Comparison of ENCODE assay signal across 28 cellular contexts in genomic region chr13:25859528-25859927, GRCh38.
"Had no signal": no experiment of that assay in that cellular context is flagged by ENCODE, and none has a peak within 500 bp of the region (broad histone marks: within the 10 kb centered on the region; RNA-seq: fewer than 3 reads in every experiment).

No MANE protein-coding gene starts in this region.

- H3K9me3 Mint-ChIP-seq: activated CD4-positive, alpha-beta memory T cell treated with anti-CD3 and anti-CD28 coated beads, Interleukin-2, amount 10 ng/mL, durations not matched to agents 7 days and 5 days; activated CD4-positive, alpha-beta T cell treated with anti-CD3 and anti-CD28 coated beads, Interleukin-2, amount 10 ng/mL, durations not matched to agents 7 days and 5 days; activated naive CD4-positive, alpha-beta T cell treated with anti-CD3 and anti-CD28 coated beads, Interleukin-2, amount 10 ng/mL, durations not matched to agents 7 days and 5 days; activated naive CD4-positive, alpha-beta T cell treated with anti-CD3 and anti-CD28 coated beads, Interleukin-2, amount 50 U/mL, for 72 hours; activated T-cell treated with anti-CD3 and anti-CD28 coated beads, Interleukin-2, amount 50 U/mL, for 24 hours; activated T-cell treated with anti-CD3 and anti-CD28 coated beads, Interleukin-2, amount 50 U/mL, for 72 hours; brain; central memory CD8-positive, alpha-beta T cell; dendritic cell treated with granulocyte-macrophage colony-stimulating factor and Interleukin-4, amounts not matched to agents 40 ng/mL and 50 ng/mL, for 4 days; endodermal cell; WTC11 had no signal

- H3K4me1 Mint-ChIP-seq: activated CD4-positive, alpha-beta memory T cell treated with anti-CD3 and anti-CD28 coated beads, Interleukin-2, amount 10 ng/mL, durations not matched to agents 7 days and 5 days; activated CD4-positive, alpha-beta T cell treated with anti-CD3 and anti-CD28 coated beads, Interleukin-2, amount 10 ng/mL, durations not matched to agents 7 days and 5 days; activated naive CD4-positive, alpha-beta T cell treated with anti-CD3 and anti-CD28 coated beads, Interleukin-2, amount 10 ng/mL, durations not matched to agents 7 days and 5 days; activated naive CD8-positive, alpha-beta T cell treated with anti-CD3 and anti-CD28 coated beads, Interleukin-2, amount 10 ng/mL, durations not matched to agents 7 days and 5 days; central memory CD8-positive, alpha-beta T cell; T-helper 17 cell; WTC11 had no signal

- DNase-seq: activated CD4-positive, alpha-beta memory T cell treated with anti-CD3 and anti-CD28 coated beads, Interleukin-2, amount 10 ng/mL, durations not matched to agents 7 days and 5 days; activated CD4-positive, alpha-beta T cell treated with anti-CD3 and anti-CD28 coated beads for 1 hour; activated CD4-positive, alpha-beta T cell treated with anti-CD3 and anti-CD28 coated beads for 4 hours; activated CD4-positive, alpha-beta T cell treated with anti-CD3 and anti-CD28 coated beads, Interleukin-2, amount 10 ng/mL, durations not matched to agents 7 days and 5 days; activated CD4-positive, alpha-beta T cell treated with anti-CD3 and anti-CD28 coated beads, Interleukin-2, amount 50 U/mL, for 4 hours; activated CD8-positive, alpha-beta memory T cell treated with anti-CD3 and anti-CD28 coated beads, Interleukin-2, amount 50 U/mL, for 48 hours; activated gamma-delta T cell; activated naive CD4-positive, alpha-beta T cell; activated naive CD4-positive, alpha-beta T cell treated with anti-CD3 and anti-CD28 coated beads, Interleukin-2, amount 10 ng/mL, durations not matched to agents 7 days and 5 days; activated naive CD8-positive, alpha-beta T cell treated with anti-CD3 and anti-CD28 coated beads, Interleukin-2, amount 10 ng/mL, durations not matched to agents 7 days and 5 days; activated T-cell treated with anti-CD3 and anti-CD28 coated beads for 4 hours; activated T-cell treated with anti-CD3 and anti-CD28 coated beads, Interleukin-2, amount 50 U/mL, for 24 hours; activated T-cell treated with anti-CD3 and anti-CD28 coated beads, Interleukin-2, amount 50 U/mL, for 72 hours; dorsolateral prefrontal cortex; effector memory CD4-positive, alpha-beta T cell; endodermal cell; esophagus squamous epithelium; head of caudate nucleus; T-helper 1 cell; T-helper 17 cell had no signal

- H3K36me3 ChIP-seq: ascending aorta, esophagus squamous epithelium had no signal

- ATAC-seq: activated naive CD4-positive, alpha-beta T cell treated with anti-CD3 and anti-CD28 coated beads, Interleukin-2, amount 50 U/mL, for 72 hours; activated T-cell treated with anti-CD3 and anti-CD28 coated beads, Interleukin-2, amount 50 U/mL, for 72 hours; T-helper 17 cell; WTC11 had no signal

- H3K27me3 ChIP-seq: ascending aorta, dorsolateral prefrontal cortex, esophagus squamous epithelium had no signal

- H3K9me3 ChIP-seq: ascending aorta, esophagus squamous epithelium had no signal

- H3K27ac ChIP-seq: ascending aorta, coronary artery, dorsolateral prefrontal cortex, esophagus squamous epithelium, VCaP had no signal

- H3K4me3 ChIP-seq: ascending aorta, coronary artery, dorsolateral prefrontal cortex, esophagus squamous epithelium had no signal

- H3K36me3 Mint-ChIP-seq: activated naive CD4-positive, alpha-beta T cell treated with anti-CD3 and anti-CD28 coated beads, Interleukin-2, amount 10 ng/mL, durations not matched to agents 7 days and 5 days; activated naive CD4-positive, alpha-beta T cell treated with anti-CD3 and anti-CD28 coated beads, Interleukin-2, amount 50 U/mL, for 72 hours; activated naive CD8-positive, alpha-beta T cell treated with anti-CD3 and anti-CD28 coated beads, Interleukin-2, amount 10 ng/mL, durations not matched to agents 7 days and 5 days; brain; WTC11 had no signal

- H3K27me3 Mint-ChIP-seq: activated CD4-positive, alpha-beta T cell treated with anti-CD3 and anti-CD28 coated beads, Interleukin-2, amount 10 ng/mL, durations not matched to agents 7 days and 5 days; activated T-cell treated with anti-CD3 and anti-CD28 coated beads, Interleukin-2, amount 50 U/mL, for 24 hours; brain had no signal

- H3K4me1 ChIP-seq: ascending aorta, esophagus squamous epithelium had no signal

- H3K27ac Mint-ChIP-seq: activated CD4-positive, alpha-beta memory T cell treated with anti-CD3 and anti-CD28 coated beads, Interleukin-2, amount 10 ng/mL, durations not matched to agents 7 days and 5 days; activated CD4-positive, alpha-beta T cell treated with anti-CD3 and anti-CD28 coated beads, Interleukin-2, amount 10 ng/mL, durations not matched to agents 7 days and 5 days; activated naive CD4-positive, alpha-beta T cell treated with anti-CD3 and anti-CD28 coated beads, Interleukin-2, amount 10 ng/mL, durations not matched to agents 7 days and 5 days; activated naive CD4-positive, alpha-beta T cell treated with anti-CD3 and anti-CD28 coated beads, Interleukin-2, amount 50 U/mL, for 72 hours; activated naive CD8-positive, alpha-beta T cell treated with anti-CD3 and anti-CD28 coated beads, Interleukin-2, amount 10 ng/mL, durations not matched to agents 7 days and 5 days; activated T-cell treated with anti-CD3 and anti-CD28 coated beads, Interleukin-2, amount 50 U/mL, for 24 hours; activated T-cell treated with anti-CD3 and anti-CD28 coated beads, Interleukin-2, amount 50 U/mL, for 72 hours; brain; dendritic cell treated with granulocyte-macrophage colony-stimulating factor and Interleukin-4, amounts not matched to agents 40 ng/mL and 50 ng/mL, for 4 days; endodermal cell; T-helper 17 cell; WTC11 had no signal

- H3K4me3 Mint-ChIP-seq: activated CD4-positive, alpha-beta memory T cell treated with anti-CD3 and anti-CD28 coated beads, Interleukin-2, amount 10 ng/mL, durations not matched to agents 7 days and 5 days; activated CD4-positive, alpha-beta T cell treated with anti-CD3 and anti-CD28 coated beads, Interleukin-2, amount 10 ng/mL, durations not matched to agents 7 days and 5 days; activated naive CD4-positive, alpha-beta T cell treated with anti-CD3 and anti-CD28 coated beads, Interleukin-2, amount 10 ng/mL, durations not matched to agents 7 days and 5 days; activated naive CD8-positive, alpha-beta T cell treated with anti-CD3 and anti-CD28 coated beads, Interleukin-2, amount 10 ng/mL, durations not matched to agents 7 days and 5 days; activated T-cell treated with anti-CD3 and anti-CD28 coated beads, Interleukin-2, amount 50 U/mL, for 24 hours; activated T-cell treated with anti-CD3 and anti-CD28 coated beads, Interleukin-2, amount 50 U/mL, for 72 hours; brain; central memory CD8-positive, alpha-beta T cell; dendritic cell treated with granulocyte-macrophage colony-stimulating factor and Interleukin-4, amounts not matched to agents 40 ng/mL and 50 ng/mL, for 4 days; endodermal cell; T-helper 17 cell; WTC11 had no signal
